Comparison of ENCODE assay signal across 8 cellular contexts in the genomic region with DNA sequence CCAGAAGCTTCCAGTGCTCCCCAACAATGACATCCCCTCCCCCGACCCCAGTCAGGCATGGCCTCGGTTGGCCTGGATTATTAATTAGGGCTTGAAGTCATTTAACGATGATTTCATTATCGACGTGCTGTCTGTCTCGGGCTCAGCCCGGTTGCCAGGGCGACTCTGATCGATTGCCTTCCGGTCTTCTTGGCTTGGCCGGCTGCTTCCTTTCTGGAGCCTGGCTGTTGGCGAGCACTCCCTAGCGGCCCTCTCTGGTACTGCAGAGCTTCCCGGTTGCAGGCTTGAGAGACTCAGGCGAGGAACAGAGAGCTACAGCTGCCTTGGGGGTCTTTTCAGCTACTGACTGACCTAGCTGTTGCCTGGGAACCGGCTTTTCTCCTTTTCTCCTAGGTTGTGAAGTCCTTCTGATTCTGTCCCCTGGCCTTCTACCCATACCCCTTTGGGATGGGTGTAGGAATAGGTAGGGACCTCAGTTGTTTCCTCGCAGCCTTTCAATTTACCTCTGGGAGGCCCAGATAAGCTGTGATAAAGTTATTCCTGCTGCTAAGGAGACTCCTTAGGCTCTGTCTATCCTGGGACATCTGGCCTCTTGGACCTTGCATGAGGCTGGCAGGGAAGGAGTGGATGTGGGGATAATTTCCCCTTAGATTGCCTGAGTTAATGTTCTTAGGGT. TPM values are rescaled to one million over a fixed set of nuclear protein-coding genes. Genes with fewer than 3 reads are reported as not detected.
DNase-seq lines count a peak whose midpoint lies in the region; ATAC-seq and TF ChIP-seq lines count a peak whose summit lies in the region.

No MANE protein-coding gene starts in this region.

- H3K4me1 ChIP-seq in ectodermal cell (ENCODE audit: control insufficient read depth, insufficient read depth, low read length), result peaks cover 10% of the 10 kb centered on the region
- peaks cover 10% of the 10 kb centered on the region for H3K4me1 ChIP-seq in lower lobe of right lung

- H3K27me3 ChIP-seq in AG04450 (ENCODE audit: control insufficient read depth, insufficient read depth, low read length) (peaks cover 46% of the 10 kb centered on the region), ectodermal cell (ENCODE audit: control insufficient read depth, insufficient read depth, low read length, poor library complexity, severe bottlenecking) (peaks cover 73% of the 10 kb centered on the region), lower lobe of right lung (ENCODE audit: low read depth) (peaks cover 29% of the 10 kb centered on the region)

- 6% methylated on average over 17 of the region's 17 CpGs for WGBS in ectodermal cell, 2 experiments

- H3K27ac ChIP-seq in AG04450 (ENCODE audit: low read depth, low read length), result no peak overlapping the region
- no peak overlapping the region for H3K27ac ChIP-seq in ectodermal cell (ENCODE audit: insufficient read depth, low read depth, low read length, poor library complexity, severe bottlenecking)
- no peak overlapping the region for H3K27ac ChIP-seq in lower lobe of right lung

- DNase-seq in AG04450 (ENCODE audit: low read depth, low spot score) (no peak), NCI-H2227 treated with DMSO at 0.1 percent for 48 hours (lab: John Stamatoyannopoulos, UW) (peak; percentile 10), lower lobe of right lung (peak; percentile 86)
- peak; percentile 73 to 74 for DNase-seq in activated CD4-positive, alpha-beta T cell treated with anti-CD3 and anti-CD28 coated beads, Interleukin-2, amount 50 U/mL, for 4 hours
- peak; percentile 74 for DNase-seq in stimulated activated CD8-positive, alpha-beta memory T cell treated with anti-CD3 and anti-CD28 coated beads, Interleukin-15, amount 100 ng/mL, for 24 hours (ENCODE audit: low read depth)

- peak; percentile 92 for TF ChIP-seq CTCF in AG04450 (IDR thresholded peaks at IDR 0.05; ENCODE audit: low read depth, low read length)
- TF ChIP-seq CTCF in lower lobe of right lung (IDR thresholded peaks at IDR 0.05), result peak; percentile 95

- ATAC-seq in GM18505 (IDR thresholded peaks at IDR 0.05; ENCODE audit: unreplicated experiment) (peak; percentile 63), HG03045 (IDR thresholded peaks at IDR 0.05; ENCODE audit: unreplicated experiment) (peak; percentile 82), lower lobe of right lung (peak; percentile 77 to 83)

- POLR2A ChIA-PET in AG04450 (lab: Yijun Ruan, JAX), result no interaction called here

- intact Hi-C loops in lower lobe of right lung (cut with DNase I), result no loop called here

- H3K4me3 ChIP-seq in AG04450 (ENCODE audit: low read depth, low read length), result no peak overlapping the region
- peak overlapping the region; percentile 34 for H3K4me3 ChIP-seq in ectodermal cell (ENCODE audit: insufficient read depth, low read depth, low read length)
- peak overlapping the region; percentile 23 for H3K4me3 ChIP-seq in lower lobe of right lung

- CTCF ChIA-PET in AG04450 (lab: Charles Lee), result interaction anchor here (0.6 to 7.8 kb wide), 12 partner anchors 9 to 233 kb away, joined by 3 to 91 read pairs (median 6); no protein-coding TSS in a partner anchor

- no peaks in the 10 kb centered on the region; the same call in 1 of the 2 replicates for H3K9me3 ChIP-seq in AG04450 (ENCODE audit: control insufficient read depth, insufficient read depth, low read length)
- H3K9me3 ChIP-seq in ectodermal cell (ENCODE audit: control insufficient read depth, low read length), result no peaks in the 10 kb centered on the region
- no peaks in the 10 kb centered on the region for H3K9me3 ChIP-seq in lower lobe of right lung

- TF ChIP-seq POLR2A in GM18505 (IDR thresholded peaks at IDR 0.05; ENCODE audit: borderline replicate concordance, extremely low read depth, insufficient read depth, insufficient read length), result no peak

- H3K36me3 ChIP-seq in ectodermal cell (ENCODE audit: control insufficient read depth, insufficient read depth, low read length) (no peaks in the 10 kb centered on the region), lower lobe of right lung (no peaks in the 10 kb centered on the region)

RNA-seq across cellular contexts. Expression of a gene that starts 5.5 kb away (rescaled TPM):
- polyA plus RNA-seq in AG04450 (2011; rRNA removed), result not detected in 2 replicates
- not detected in 2 replicates for polyA minus RNA-seq in AG04450 (2011; rRNA and poly(A)+ RNA removed)
- not detected for polyA plus RNA-seq in ectodermal cell (2013, experiment 1 of 4)
- polyA plus RNA-seq in ectodermal cell (2013, experiment 2 of 4), result not detected
- not detected for polyA plus RNA-seq in ectodermal cell (2013, experiment 3 of 4)
- not detected for polyA plus RNA-seq in ectodermal cell (2013, experiment 4 of 4)
- not detected for total RNA-seq in lower lobe of right lung

RNA-seq across cellular contexts. Expression of a gene that starts 30.0 kb away (rescaled TPM):
- polyA plus RNA-seq in AG04450 (2011; rRNA removed), result 124 and 128 TPM in 2 replicates
- polyA minus RNA-seq in AG04450 (2011; rRNA and poly(A)+ RNA removed), result 119 and 123 TPM in 2 replicates
- 65.5 TPM for polyA plus RNA-seq in ectodermal cell (2013, experiment 1 of 4)
- polyA plus RNA-seq in ectodermal cell (2013, experiment 2 of 4), result 66.7 TPM
- polyA plus RNA-seq in ectodermal cell (2013, experiment 3 of 4), result 51.8 TPM
- polyA plus RNA-seq in ectodermal cell (2013, experiment 4 of 4), result 63.4 TPM
- 212 TPM for total RNA-seq in lower lobe of right lung
